8 cellular contexts compared by ENCODE assay signal in genomic region chr12:79127268-79127895, GRCh38.
DNase-seq lines count a peak whose midpoint lies in the region; ATAC-seq and TF ChIP-seq lines count a peak whose summit lies in the region.

No MANE protein-coding gene starts in this region.

- H3K4me1 ChIP-seq in BE2C, result no peaks in the 10 kb centered on the region

- no peaks in the 10 kb centered on the region for H3K27me3 ChIP-seq in BE2C

- peak; percentile 90 for ATAC-seq in GM21360 (IDR thresholded peaks at IDR 0.05; ENCODE audit: unreplicated experiment)
- ATAC-seq in HG03442 (IDR thresholded peaks at IDR 0.05; ENCODE audit: unreplicated experiment), result peak; percentile 98

- peak; percentile 90 for DNase-seq in AG10803 (ENCODE audit: low read depth)
- peak; percentile 97 for DNase-seq in choroid plexus epithelial cell (ENCODE audit: low read depth)
- no peak for DNase-seq in activated effector memory CD4-positive, alpha-beta T cell treated with anti-CD3 and anti-CD28 coated beads, Interleukin-2, amount 50 U/mL, for 16 hours
- DNase-seq in activated CD8-positive, alpha-beta memory T cell treated with anti-CD3 and anti-CD28 coated beads for 24 hours, result no peak
- no peak for DNase-seq in NCI-H2196 (lab: John Stamatoyannopoulos, UW; ENCODE audit: unreplicated experiment)
- DNase-seq in BE2C, result no peak

- TF ChIP-seq CTCF in AG10803 (conservative IDR thresholded peaks at IDR 0.05; ENCODE audit: low read length) (no peak), choroid plexus epithelial cell (conservative IDR thresholded peaks at IDR 0.05; ENCODE audit: low read depth, low read length) (no peak), BE2C (IDR thresholded peaks at IDR 0.05; ENCODE audit: low read depth, low read length) (no peak)

- peaks cover 22% of the 10 kb centered on the region for H3K36me3 ChIP-seq in BE2C

- H3K9me3 ChIP-seq in BE2C, result no peaks in the 10 kb centered on the region

- H3K4me3 ChIP-seq in AG10803 (ENCODE audit: low read length), result no peak overlapping the region
- no peak overlapping the region for H3K4me3 ChIP-seq in choroid plexus epithelial cell (ENCODE audit: low read depth, low read length)
- no peak overlapping the region for H3K4me3 ChIP-seq in BE2C (ENCODE audit: low read depth, low read length)

Comparison
In these comparisons a context has a peak if more than half of its experiments do, and no peak if none do; other contexts are left out.
1. DNase-seq: peak in AG10803 (single experiment) and choroid plexus epithelial cell (single experiment); none in activated effector memory CD4-positive, alpha-beta T cell treated with anti-CD3 and anti-CD28 coated beads, Interleukin-2, amount 50 U/mL, for 16 hours (single experiment), activated CD8-positive, alpha-beta memory T cell treated with anti-CD3 and anti-CD28 coated beads for 24 hours (single experiment), NCI-H2196 (single experiment) and BE2C (single experiment).